8 cellular contexts compared by ENCODE assay signal in genomic region chrX:132219343-132219768, GRCh38. TPM values are rescaled to one million over a fixed set of nuclear protein-coding genes. Genes with fewer than 3 reads are reported as not detected.
A peak's percentile ranks its signal among the peaks of the same experiment; 100 is the strongest.
DNase-seq lines count a peak whose midpoint lies in the region; TF ChIP-seq lines count a peak whose summit lies in the region.

Gene RAP2C, minus strand, starts transcription at chrX:132219447. Its CDS starts 2,179 bp downstream, at chrX:132217268.

- H3K4me3 Mint-ChIP-seq in H9, result peak within 1 kb of the TSS; percentile 93 to 95
- peak within 1 kb of the TSS; percentile 74 for H3K4me3 Mint-ChIP-seq in activated naive CD4-positive, alpha-beta T cell treated with anti-CD3 and anti-CD28 coated beads for 36 hours

- H3K4me1 ChIP-seq in H9 (ENCODE audit: insufficient read depth, low read length), result no peaks in the 10 kb centered on the region
- 0 out of 2 replicates have a peak, but pooled peaks cover 4% of the 10 kb centered on the region for H3K4me1 ChIP-seq in SJCRH30
- peaks cover 28 to 31% of the 10 kb centered on the region in 2 experiments for H3K4me1 ChIP-seq in neutrophil (ENCODE audit: control insufficient read depth in 1 of 2, insufficient read depth in 1 of 2, low read depth in 1 of 2, low read length in 1 of 2)
- peaks cover 0 to 24% (median 2%) of the 10 kb centered on the region in 4 donors for H3K4me1 ChIP-seq in tibial nerve

- H3K9me3 ChIP-seq in H9 (ENCODE audit: control insufficient read depth, low read depth, low read length), result no peaks in the 10 kb centered on the region
- H3K9me3 ChIP-seq in SJCRH30 (replicated peaks), result no peaks in the 10 kb centered on the region
- no peaks in the 10 kb centered on the region for H3K9me3 ChIP-seq in neutrophil
- no peaks in the 10 kb centered on the region for H3K9me3 ChIP-seq in tibial nerve

- peak within 1 kb of the TSS; percentile 83; the same call in 1 of the 2 replicates for H3K14ac ChIP-seq in H9 (ENCODE audit: insufficient read depth, low read length)

- H3K27me3 ChIP-seq in H9 (ENCODE audit: insufficient read depth, low read length) (no peaks in the 10 kb centered on the region), SJCRH30 (no peaks in the 10 kb centered on the region), neutrophil (no peaks in the 10 kb centered on the region), tibial nerve (no peaks in the 10 kb centered on the region)

- no peaks in the 10 kb centered on the region for H3K79me1 ChIP-seq in H9 (ENCODE audit: insufficient read depth, low read depth, low read length, poor library complexity, severe bottlenecking)

- H4K8ac ChIP-seq in H9 (replicated peaks; ENCODE audit: insufficient read length, low read depth, low read length), result no peak within 1 kb of the TSS

- peak within 1 kb of the TSS; percentile 90 for H3K4me2 ChIP-seq in H9 (ENCODE audit: insufficient read depth, insufficient read length, low read length)

- peaks cover 4% of the 10 kb centered on the region; the same call in 1 of the 2 replicates for H3K79me2 ChIP-seq in H9 (ENCODE audit: insufficient read depth, low read length)

- H4K20me1 ChIP-seq in H9 (ENCODE audit: control insufficient read depth, insufficient read depth, insufficient read length), result no peaks in the 10 kb centered on the region

- H3K36me3 ChIP-seq in SJCRH30 (no peaks in the 10 kb centered on the region), neutrophil (no peaks in the 10 kb centered on the region), tibial nerve (no peaks in the 10 kb centered on the region)

- no peaks in the 10 kb centered on the region for H3K9me3 Mint-ChIP-seq in H9
- no peaks in the 10 kb centered on the region for H3K9me3 Mint-ChIP-seq in activated naive CD4-positive, alpha-beta T cell treated with anti-CD3 and anti-CD28 coated beads for 36 hours

- H3K27me3 Mint-ChIP-seq in H9 (ENCODE audit: low read depth), result no peaks in the 10 kb centered on the region
- no peaks in the 10 kb centered on the region for H3K27me3 Mint-ChIP-seq in activated naive CD4-positive, alpha-beta T cell treated with anti-CD3 and anti-CD28 coated beads for 36 hours (ENCODE audit: low read depth)

- peak within 1 kb of the TSS; percentile 88 for H3K18ac ChIP-seq in H9 (ENCODE audit: insufficient read length, low read depth, low read length)

- H3K36me3 Mint-ChIP-seq in H9 (ENCODE audit: insufficient read depth in 1 of 3, low read depth in 3 of 3), result peaks cover under 1 to 7% (median 6%) of the 10 kb centered on the region in 3 experiments; a peak in 6 of 7 replicates
- H3K36me3 Mint-ChIP-seq in activated naive CD4-positive, alpha-beta T cell treated with anti-CD3 and anti-CD28 coated beads for 36 hours (ENCODE audit: low read depth), result peaks cover under 1% of the 10 kb centered on the region

- no peak within 1 kb of the TSS for H2BK120ac ChIP-seq in H9 (ENCODE audit: low read depth, low read length, poor library complexity, severe bottlenecking)

- no peak within 1 kb of the TSS for H2BK20ac ChIP-seq in H9 (ENCODE audit: low read depth, low read length, poor library complexity, severe bottlenecking)

- no peak within 1 kb of the TSS for H4K91ac ChIP-seq in H9 (ENCODE audit: insufficient read length, low read depth, low read length)

- peak within 1 kb of the TSS; percentile 90 to 93 (median 92); a peak in 6 of 7 replicates for H3K27ac Mint-ChIP-seq in H9
- peak within 1 kb of the TSS; percentile 85 for H3K27ac Mint-ChIP-seq in activated naive CD4-positive, alpha-beta T cell treated with anti-CD3 and anti-CD28 coated beads for 36 hours

- no peak within 1 kb of the TSS for H2AK5ac ChIP-seq in H9 (ENCODE audit: insufficient read length, low read length)

- WGBS in H9 (ENCODE audit: extremely low coverage, insufficient read length, low lambda C conversion rate), result no CpG with 5 or more reads among the region's 6 CpGs
- WGBS in tibial nerve, 2 donors, result 0 to 21% methylated on average over 3 to 6 of the region's 6 CpGs

- CTCF ChIA-PET in activated naive CD4-positive, alpha-beta T cell treated with anti-CD3 and anti-CD28 coated beads for 36 hours (lab: Charles Lee), result interaction anchor here (0.6 to 3.7 kb wide), 14 partner anchors 11 to 401 kb away, joined by 3 to 27 read pairs (median 4); no protein-coding TSS in a partner anchor

- intact Hi-C loops in activated naive CD4-positive, alpha-beta T cell treated with anti-CD3 and anti-CD28 coated beads for 36 hours (cut with micrococcal nuclease), result loop anchor here (1.0 to 10.0 kb wide), 8 partner anchors 49 to 1955 kb away; no protein-coding TSS in a partner anchor

- TF ChIP-seq CTCF in H9 (conservative IDR thresholded peaks at IDR 0.05), result peak; percentile 78
- peak; percentile 58 for TF ChIP-seq CTCF in LNCaP clone FGC (IDR thresholded peaks at IDR 0.05; ENCODE audit: control insufficient read depth, extremely low read depth, insufficient read depth)
- TF ChIP-seq CTCF in neutrophil (IDR thresholded peaks at IDR 0.05), result peak; percentile 41
- TF ChIP-seq CTCF in tibial nerve (IDR thresholded peaks at IDR 0.05), result peak; percentile 26 to 61 (median 51)

- H3K23me2 ChIP-seq in H9 (ENCODE audit: insufficient read length, low read depth, low read length, poor library complexity, severe bottlenecking), result peaks cover 7% of the 10 kb centered on the region

- H3K4ac ChIP-seq in H9 (ENCODE audit: low read depth, low read length), result no peak within 1 kb of the TSS

- TF ChIP-seq EP300 in tibial nerve (IDR thresholded peaks at IDR 0.05), result peak in 1 of 2 donors; percentile 53

- H3K4me3 ChIP-seq in LNCaP clone FGC (ENCODE audit: low read depth, low read length) (peak within 1 kb of the TSS; percentile 70), SJCRH30 (peak within 1 kb of the TSS; percentile 95), neutrophil (ENCODE audit: low read depth in 1 of 2, low read length in 1 of 2) (peak within 1 kb of the TSS; percentile 66 to 76), tibial nerve (peak within 1 kb of the TSS; percentile 41 to 88 (median 64))

- H3K23ac ChIP-seq in H9 (ENCODE audit: insufficient read length, low read depth, low read length), result no peak within 1 kb of the TSS

- H3K9ac ChIP-seq in H9 (ENCODE audit: extremely low read depth, insufficient read length, low read length), result peak within 1 kb of the TSS; percentile 91

- peak in 1 of 2 donors; percentile 38 for TF ChIP-seq POLR2A in tibial nerve (IDR thresholded peaks at IDR 0.05)

- no peak within 1 kb of the TSS for H2AFZ ChIP-seq in H9 (ENCODE audit: low read length)

- H3T11ph ChIP-seq in H9 (ENCODE audit: low read length), result no peak within 1 kb of the TSS

- DNase-seq in GDM1 (lab: John Stamatoyannopoulos, UW), result peak; percentile 43
- DNase-seq in H9, result peak; percentile 74
- DNase-seq in LNCaP clone FGC (ENCODE audit: low read depth), result no peak
- DNase-seq in SJCRH30, result peak; percentile 66 to 80
- peak; percentile 76 for DNase-seq in activated naive CD4-positive, alpha-beta T cell treated with anti-CD3 and anti-CD28 coated beads for 36 hours
- peak; percentile 61 for DNase-seq in germinal center (ENCODE audit: low spot score)
- peak; percentile 63 to 80 for DNase-seq in tibial nerve (ENCODE audit: low spot score in 2 of 2)

- H2BK5ac ChIP-seq in H9 (ENCODE audit: insufficient read length, low read length), result no peak within 1 kb of the TSS

- no peak within 1 kb of the TSS for H2BK15ac ChIP-seq in H9 (ENCODE audit: low read depth, low read length)

- peaks cover 24 to 33% of the 10 kb centered on the region in 2 experiments for H3K4me1 Mint-ChIP-seq in H9
- H3K4me1 Mint-ChIP-seq in activated naive CD4-positive, alpha-beta T cell treated with anti-CD3 and anti-CD28 coated beads for 36 hours (ENCODE audit: low read depth), result peaks cover 15% of the 10 kb centered on the region

- H4K5ac ChIP-seq in H9 (ENCODE audit: insufficient read length, low read depth, low read length), result no peak within 1 kb of the TSS

- H3K27ac ChIP-seq in H9 (ENCODE audit: insufficient read length, low read depth, low read length) (no peak within 1 kb of the TSS), SJCRH30 (peak within 1 kb of the TSS; percentile 98), neutrophil (peak within 1 kb of the TSS; percentile 97), tibial nerve (peak within 1 kb of the TSS; percentile 50 to 98 (median 97))

- H2BK12ac ChIP-seq in H9 (ENCODE audit: insufficient read length, low read depth, low read length), result no peak within 1 kb of the TSS

- H3K56ac ChIP-seq in H9 (ENCODE audit: insufficient read length, low read depth, low read length), result no peak within 1 kb of the TSS

RNA-seq across cellular contexts. Expression of gene RAP2C, which starts in this region (rescaled TPM):
- total RNA-seq in H9 (2021), result 52.7 and 59.0 TPM in 2 replicates
- total RNA-seq in SJCRH30 (2014; rRNA removed; shearing (Covaris generic)), result 17.8 and 19.9 TPM in 2 replicates
- 10 to 100 TPM; 24.5 to 27.4 TPM for total RNA-seq in activated naive CD4-positive, alpha-beta T cell treated with anti-CD3 and anti-CD28 coated beads for 36 hours
- 10 to 100 TPM; 15.3 to 21.1 (median 16.5) TPM for total RNA-seq in tibial nerve
